14 cellular contexts compared by ENCODE assay signal in the genomic region with DNA sequence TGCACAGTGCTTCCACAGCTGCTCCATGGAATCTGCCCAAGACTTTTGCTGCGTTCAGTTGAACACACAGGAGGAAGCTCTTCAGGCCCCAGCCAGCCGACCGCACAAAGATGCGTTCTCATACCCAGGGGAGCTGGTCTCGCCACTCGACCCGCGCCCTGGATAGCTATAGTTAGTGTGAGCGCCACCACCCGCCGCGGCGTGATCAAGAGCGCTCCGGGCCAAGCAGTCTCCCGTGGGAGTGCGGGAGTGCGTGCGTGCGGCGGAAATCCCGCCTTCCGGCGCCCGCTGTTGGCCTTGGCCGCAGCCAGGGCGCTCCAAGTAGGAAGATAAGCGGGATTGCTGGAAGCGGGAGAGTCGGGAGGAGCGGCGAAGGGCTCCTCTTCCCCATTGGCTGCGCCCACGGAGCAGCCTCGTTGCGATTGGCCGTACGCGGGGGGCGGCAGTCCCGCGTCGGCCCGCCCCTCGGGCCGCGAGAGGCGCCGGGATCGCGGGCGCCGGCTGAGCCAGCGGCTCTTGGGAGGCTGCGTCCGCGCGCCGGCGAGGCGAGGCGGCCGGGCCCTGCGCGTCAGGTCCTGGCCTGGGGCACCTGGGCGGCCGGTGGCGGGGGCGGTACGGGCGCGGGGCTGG. TPM values are rescaled to one million over a fixed set of nuclear protein-coding genes. Genes with fewer than 3 reads are reported as not detected.
DNase-seq lines count a peak whose midpoint lies in the region; ATAC-seq, FAIRE-seq and TF ChIP-seq lines count a peak whose summit lies in the region.
"Not testable (repeated sequence)": the region's sequence is repeated elsewhere in the genome, so short reads cannot be mapped to it uniquely, and the experiment has no call there.
"Had no signal": no experiment of that assay in that cellular context is flagged by ENCODE, and none has a peak within 500 bp of the region (broad histone marks: within the 10 kb centered on the region; RNA-seq: fewer than 3 reads in every experiment).

No MANE protein-coding gene starts in this region.

- peak; percentile 36 for FAIRE-seq in RCC 7860 (lab: Jason Lieb, UNC)

- H3K27ac ChIP-seq in AG04450 (ENCODE audit: low read depth, low read length); lower lobe of right lung: not testable (repeated sequence)

- not testable (repeated sequence) for H3K36me3 Mint-ChIP-seq in activated naive CD4-positive, alpha-beta T cell treated with anti-CD3 and anti-CD28 coated beads, Interleukin-2, amount 50 U/mL, for 72 hours

- CTCF ChIA-PET in AG04450 (lab: Charles Lee) = not testable (repeated sequence)

- intact Hi-C loops in lower lobe of right lung (cut with DNase I) = not testable (repeated sequence)

- not testable (repeated sequence) for H3K9ac ChIP-seq in skeletal muscle satellite cell (ENCODE audit: low read depth, low read length)

- H3K27ac Mint-ChIP-seq in activated naive CD4-positive, alpha-beta T cell treated with anti-CD3 and anti-CD28 coated beads, Interleukin-2, amount 50 U/mL, for 72 hours = peak overlapping the region in 1 of 2 donors; percentile 87

- POLR2A ChIA-PET in AG04450 (lab: Yijun Ruan, JAX) = not testable (repeated sequence)

- not testable (repeated sequence) for H3K9me3 Mint-ChIP-seq in activated naive CD4-positive, alpha-beta T cell treated with anti-CD3 and anti-CD28 coated beads, Interleukin-2, amount 50 U/mL, for 72 hours

- TF ChIP-seq CTCF in AG04450 (IDR thresholded peaks at IDR 0.05; ENCODE audit: low read depth, low read length); fibroblast of pulmonary artery (IDR thresholded peaks at IDR 0.05; ENCODE audit: low read length, missing control alignments); lower lobe of right lung (IDR thresholded peaks at IDR 0.05): not testable (repeated sequence)

- H3K4me3 ChIP-seq in AG04450 (ENCODE audit: low read depth, low read length) (peak overlapping the region; percentile 27; the same call in 1 of the 2 replicates), fibroblast of pulmonary artery (replicated peaks; ENCODE audit: low read depth, low read length) (peak overlapping the region; percentile 33), lower lobe of right lung (peak overlapping the region; percentile 37), skeletal muscle satellite cell (ENCODE audit: low read length) (peak overlapping the region; percentile 49)

- not testable (repeated sequence) for H3K4me1 ChIP-seq in lower lobe of right lung; skeletal muscle satellite cell (ENCODE audit: control insufficient read depth, insufficient read depth, low read length)

- not testable (repeated sequence) for DNase-seq in AG04450 (ENCODE audit: low read depth, low spot score); RCC 7860 (ENCODE audit: low spot score); activated naive CD4-positive, alpha-beta T cell treated with anti-CD3 and anti-CD28 coated beads, Interleukin-2, amount 50 U/mL, for 72 hours (ENCODE audit: low spot score in 2 of 2); fibroblast of pulmonary artery (ENCODE audit: low read depth); lower lobe of right lung

- not testable (repeated sequence) for H3K4me2 ChIP-seq in skeletal muscle satellite cell (ENCODE audit: low read length)

- peak; percentile 53 for ATAC-seq in GM18520 (IDR thresholded peaks at IDR 0.05; ENCODE audit: unreplicated experiment)
- peak; percentile 58 for ATAC-seq in HG02798 (IDR thresholded peaks at IDR 0.05; ENCODE audit: poor library complexity, unreplicated experiment)
- peak; percentile 54 to 65 for ATAC-seq in activated naive CD4-positive, alpha-beta T cell treated with anti-CD3 and anti-CD28 coated beads, Interleukin-2, amount 50 U/mL, for 72 hours
- ATAC-seq in lower lobe of right lung = not testable (repeated sequence)

- H3K36me3 ChIP-seq in lower lobe of right lung; skeletal muscle satellite cell (ENCODE audit: insufficient read depth, low read length): not testable (repeated sequence)

- H3K9me3 ChIP-seq in AG04450 (ENCODE audit: control insufficient read depth, insufficient read depth, low read length); lower lobe of right lung; skeletal muscle satellite cell (replicated peaks; ENCODE audit: low read length): not testable (repeated sequence)

- H3K27me3 ChIP-seq in AG04450 (ENCODE audit: control insufficient read depth, insufficient read depth, low read length); lower lobe of right lung (ENCODE audit: low read depth); skeletal muscle satellite cell (ENCODE audit: control insufficient read depth, insufficient read depth, low read length): not testable (repeated sequence)

RNA-seq across cellular contexts. Expression of gene GOLGA6L25, which starts 35.7 kb away (rescaled TPM):
- not detected in 2 replicates for polyA plus RNA-seq in AG04450 (2011; rRNA removed)
- polyA minus RNA-seq in AG04450 (2011; rRNA and poly(A)+ RNA removed) = not detected in 2 replicates
- total RNA-seq in activated naive CD4-positive, alpha-beta T cell treated with anti-CD3 and anti-CD28 coated beads, Interleukin-2, amount 50 U/mL, for 72 hours = not detected
- not detected for total RNA-seq in lower lobe of right lung
- total RNA-seq in skeletal muscle satellite cell (2012; rRNA removed) = not detected in 2 replicates
- total RNA-seq: lower leg skin, occipital lobe, renal cortical epithelial cell, spleen, ureter, WTC11 had no signal
- polyA plus RNA-seq: spleen had no signal

RNA-seq across cellular contexts. Expression of gene GOLGA8G, which starts 56.3 kb away (rescaled TPM):
- polyA plus RNA-seq in AG04450 (2011; rRNA removed) = not detected in 2 replicates
- not detected in 2 replicates for polyA minus RNA-seq in AG04450 (2011; rRNA and poly(A)+ RNA removed)
- total RNA-seq in activated naive CD4-positive, alpha-beta T cell treated with anti-CD3 and anti-CD28 coated beads, Interleukin-2, amount 50 U/mL, for 72 hours = not detected
- not detected for total RNA-seq in lower lobe of right lung
- not detected in 2 replicates for total RNA-seq in skeletal muscle satellite cell (2012; rRNA removed)
- total RNA-seq: occipital lobe, spleen, ureter, WTC11 had no signal
